ENCODE assay signal across 16 cellular contexts in the genomic region with DNA sequence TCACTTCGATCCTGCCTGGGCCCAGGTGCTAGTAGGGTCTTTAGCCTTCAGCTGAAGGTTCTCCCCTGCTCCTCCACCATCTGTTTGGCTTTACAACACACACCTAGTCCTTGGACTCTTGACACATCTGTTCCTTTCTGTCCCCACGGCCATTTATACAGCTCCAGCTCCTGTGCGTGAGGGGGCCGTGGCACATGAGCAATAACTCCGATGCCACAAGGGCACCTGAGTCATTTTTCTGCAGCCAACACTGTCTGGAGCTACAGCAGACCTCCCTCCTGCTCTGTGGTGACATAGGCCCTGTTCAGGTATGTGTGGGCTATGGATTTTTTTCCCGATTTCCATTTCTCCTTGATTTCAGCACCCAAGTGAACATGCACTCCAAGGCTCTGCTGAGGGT. TPM values are rescaled to one million over a fixed set of nuclear protein-coding genes. Genes with fewer than 3 reads are reported as not detected.
DNase-seq lines count a peak whose midpoint lies in the region; ATAC-seq and TF ChIP-seq lines count a peak whose summit lies in the region.
"Had no signal": no experiment of that assay in that cellular context is flagged by ENCODE, and none has a peak within 500 bp of the region (broad histone marks: within the 10 kb centered on the region; RNA-seq: fewer than 3 reads in every experiment).

No MANE protein-coding gene starts in this region.

- H3K27me3 ChIP-seq in adrenal gland (peaks cover 19% of the 10 kb centered on the region), muscle layer of colon (ENCODE audit: control insufficient read depth in 1 of 2, insufficient read depth in 2 of 2, low read length in 2 of 2) (peaks cover 4 to 27% of the 10 kb centered on the region in 2 donors)
- H3K27me3 ChIP-seq: BE2C, SJCRH30 had no signal

- H3K4me1 ChIP-seq in adrenal gland (replicated peaks in 1 of 2): peaks cover 7 to 17% of the 10 kb centered on the region in 2 donors
- peaks cover 17% of the 10 kb centered on the region for H3K4me1 ChIP-seq in muscle layer of colon (ENCODE audit: insufficient read depth, low read length)
- H3K4me1 ChIP-seq: BE2C, SJCRH30 had no signal

- TF ChIP-seq CTCF in adrenal gland (IDR thresholded peaks at IDR 0.05): no peak

- H3K4me3 Mint-ChIP-seq in activated naive CD8-positive, alpha-beta T cell treated with anti-CD3 and anti-CD28 coated beads, Interleukin-2, amount 10 ng/mL, durations not matched to agents 7 days and 5 days: no peak overlapping the region
- H3K4me3 Mint-ChIP-seq in activated naive CD8-positive, alpha-beta T cell treated with anti-CD3 and anti-CD28 coated beads for 36 hours: no peak overlapping the region
- H3K4me3 Mint-ChIP-seq: CD4-positive, alpha-beta memory T cell had no signal

- H3K9me3 ChIP-seq in adrenal gland (replicated peaks in 1 of 3) (no peaks in the 10 kb centered on the region), muscle layer of colon (ENCODE audit: low read length) (no peaks in the 10 kb centered on the region)
- H3K9me3 ChIP-seq: BE2C, SJCRH30 had no signal

- peak overlapping the region; percentile 8 for H3K27ac Mint-ChIP-seq in activated naive CD8-positive, alpha-beta T cell treated with anti-CD3 and anti-CD28 coated beads, Interleukin-2, amount 10 ng/mL, durations not matched to agents 7 days and 5 days
- no peak overlapping the region for H3K27ac Mint-ChIP-seq in activated naive CD8-positive, alpha-beta T cell treated with anti-CD3 and anti-CD28 coated beads for 36 hours

- H3K4me3 ChIP-seq in adrenal gland: no peak overlapping the region
- H3K4me3 ChIP-seq in muscle layer of colon (ENCODE audit: low read depth in 1 of 2, low read length in 2 of 2): no peak overlapping the region
- H3K4me3 ChIP-seq: SJCRH30 had no signal

- POLR2A ChIA-PET in activated naive CD8-positive, alpha-beta T cell treated with anti-CD3 and anti-CD28 coated beads, Interleukin-2, amount 10 ng/mL, durations not matched to agents 7 days and 5 days (lab: Charles Lee): no interaction called here

- 49 to 64% (median 55%) methylated on average over 6 of the region's 6 CpGs for WGBS in adrenal gland, 4 donors

- intact Hi-C loops in adrenal gland (cut with DNase I): no loop called here

- no peak for TF ChIP-seq POLR2A in adrenal gland (IDR thresholded peaks at IDR 0.05)

- no peak for DNase-seq in activated naive CD8-positive, alpha-beta T cell treated with anti-CD3 and anti-CD28 coated beads, Interleukin-2, amount 10 ng/mL, durations not matched to agents 7 days and 5 days
- no peak for DNase-seq in activated naive CD8-positive, alpha-beta T cell treated with anti-CD3 and anti-CD28 coated beads for 36 hours
- DNase-seq in adrenal gland (peak in 4 of 7 donors; percentile 39 to 69 (median 58)), NCI-H748 (lab: John Stamatoyannopoulos, UW; ENCODE audit: unreplicated experiment) (no peak), NCI-H146 treated with DMSO at 0.1 percent for 48 hours (lab: John Stamatoyannopoulos, UW; ENCODE audit: unreplicated experiment) (no peak), islet precursor cell (no peak)
- DNase-seq: BE2C; Calu3; CD4-positive, alpha-beta memory T cell; NCI-H1417 treated with DMSO at 0.1 percent for 48 hours; NCI-H1930; NCI-H748 treated with DMSO at 0.1 percent for 48 hours; SJCRH30 had no signal

- H3K36me3 Mint-ChIP-seq in activated naive CD8-positive, alpha-beta T cell treated with anti-CD3 and anti-CD28 coated beads, Interleukin-2, amount 10 ng/mL, durations not matched to agents 7 days and 5 days: no peaks in the 10 kb centered on the region
- peaks cover 2% of the 10 kb centered on the region for H3K36me3 Mint-ChIP-seq in activated naive CD8-positive, alpha-beta T cell treated with anti-CD3 and anti-CD28 coated beads for 36 hours
- H3K36me3 Mint-ChIP-seq: CD4-positive, alpha-beta memory T cell had no signal

- no peaks in the 10 kb centered on the region for H3K4me1 Mint-ChIP-seq in activated naive CD8-positive, alpha-beta T cell treated with anti-CD3 and anti-CD28 coated beads, Interleukin-2, amount 10 ng/mL, durations not matched to agents 7 days and 5 days
- peaks cover 4% of the 10 kb centered on the region for H3K4me1 Mint-ChIP-seq in activated naive CD8-positive, alpha-beta T cell treated with anti-CD3 and anti-CD28 coated beads for 36 hours

- no peaks in the 10 kb centered on the region for H3K27me3 Mint-ChIP-seq in activated naive CD8-positive, alpha-beta T cell treated with anti-CD3 and anti-CD28 coated beads, Interleukin-2, amount 10 ng/mL, durations not matched to agents 7 days and 5 days
- no peaks in the 10 kb centered on the region for H3K27me3 Mint-ChIP-seq in activated naive CD8-positive, alpha-beta T cell treated with anti-CD3 and anti-CD28 coated beads for 36 hours
- H3K27me3 Mint-ChIP-seq: CD4-positive, alpha-beta memory T cell had no signal

- no peaks in the 10 kb centered on the region for H3K36me3 ChIP-seq in adrenal gland (replicated peaks in 1 of 2)
- H3K36me3 ChIP-seq in muscle layer of colon (ENCODE audit: insufficient read depth, low read length): no peaks in the 10 kb centered on the region
- H3K36me3 ChIP-seq: BE2C had no signal

- H3K9me3 Mint-ChIP-seq in activated naive CD8-positive, alpha-beta T cell treated with anti-CD3 and anti-CD28 coated beads, Interleukin-2, amount 10 ng/mL, durations not matched to agents 7 days and 5 days: no peaks in the 10 kb centered on the region
- H3K9me3 Mint-ChIP-seq in activated naive CD8-positive, alpha-beta T cell treated with anti-CD3 and anti-CD28 coated beads for 36 hours: no peaks in the 10 kb centered on the region
- H3K9me3 Mint-ChIP-seq: CD4-positive, alpha-beta memory T cell had no signal

- H3K9ac ChIP-seq in muscle layer of colon (ENCODE audit: low read length): no peak overlapping the region
- H3K9ac ChIP-seq: KMS-11 had no signal

- ATAC-seq in activated naive CD8-positive, alpha-beta T cell treated with anti-CD3 and anti-CD28 coated beads, Interleukin-2, amount 10 ng/mL, durations not matched to agents 7 days and 5 days (ENCODE audit: low read depth): no peak
- no peak for ATAC-seq in GM19035 (IDR thresholded peaks at IDR 0.05; ENCODE audit: unreplicated experiment)

- H3K27ac ChIP-seq in adrenal gland (peak overlapping the region in 1 of 5 donors; percentile 72), muscle layer of colon (ENCODE audit: low read depth, low read length) (peak overlapping the region; percentile 12)
- H3K27ac ChIP-seq: KMS-11, SJCRH30 had no signal

RNA-seq across cellular contexts. Expression of gene BCOR, which starts 44.7 kb away (rescaled TPM):
- total RNA-seq in activated naive CD8-positive, alpha-beta T cell treated with anti-CD3 and anti-CD28 coated beads, Interleukin-2, amount 10 ng/mL, durations not matched to agents 7 days and 5 days: 10 to 100 TPM; 44.7 to 46.4 TPM
- 10 to 100 TPM; 32.3 to 36.0 TPM for total RNA-seq in activated naive CD8-positive, alpha-beta T cell treated with anti-CD3 and anti-CD28 coated beads for 36 hours
- 10 to 100 TPM; 21.7 to 42.9 (median 30.6) TPM for total RNA-seq in adrenal gland
- 10 to 100 TPM; 13.7 to 16.0 (median 14.0) TPM for polyA plus RNA-seq in adrenal gland

Comparison
In these comparisons a context has a peak if more than half of its experiments do, and no peak if none do; other contexts are left out.
1. DNase-seq: peak in adrenal gland (4 of 7); none in activated naive CD8-positive, alpha-beta T cell treated with anti-CD3 and anti-CD28 coated beads, Interleukin-2, amount 10 ng/mL, durations not matched to agents 7 days and 5 days (single experiment), activated naive CD8-positive, alpha-beta T cell treated with anti-CD3 and anti-CD28 coated beads for 36 hours (single experiment), NCI-H748 (single experiment), NCI-H146 treated with DMSO at 0.1 percent for 48 hours (single experiment) and islet precursor cell (single experiment).